Comparison of ENCODE assay signal across 14 cellular contexts in the genomic region with DNA sequence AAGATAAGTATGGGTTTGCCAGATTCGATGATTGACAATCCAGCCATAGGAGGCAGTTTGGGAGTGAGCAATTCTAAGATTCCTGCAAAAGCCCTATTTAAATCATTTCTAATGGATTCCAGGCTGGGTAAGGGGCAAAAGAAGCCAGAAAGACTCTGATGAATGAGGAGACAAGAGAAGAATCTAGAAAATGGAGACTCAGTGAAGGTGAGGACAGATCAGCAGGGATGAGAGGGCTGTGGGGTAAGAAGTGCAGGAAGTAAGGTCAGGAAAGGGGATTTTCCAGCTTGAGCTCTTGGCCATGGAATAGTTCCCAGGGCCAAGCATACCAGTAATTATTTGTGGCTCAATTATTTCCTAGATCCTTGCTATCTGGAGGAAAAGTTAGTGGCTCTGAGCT.
DNase-seq lines count a peak whose midpoint lies in the region; ATAC-seq and TF ChIP-seq lines count a peak whose summit lies in the region.
"Had no signal": no experiment of that assay in that cellular context is flagged by ENCODE, and none has a peak within 500 bp of the region (broad histone marks: within the 10 kb centered on the region; RNA-seq: fewer than 3 reads in every experiment).

No MANE protein-coding gene starts in this region.

- H4K20me1 ChIP-seq in IMR-90 (ENCODE audit: insufficient read depth, low read length): no peaks in the 10 kb centered on the region

- no peak overlapping the region for H3K27ac ChIP-seq in IMR-90 (ENCODE audit: insufficient read depth, low read length)
- peak overlapping the region; percentile 13 for H3K27ac ChIP-seq in muscle layer of colon (ENCODE audit: low read depth, low read length)
- H3K27ac ChIP-seq: HL-60, SJCRH30 had no signal

- dilution Hi-C loops in IMR-90 (cut with HindIII; ENCODE audit: low sequenced_read_pairs, unreplicated experiment): no loop called here

- BruUV-seq in IMR-90 (replicated peaks; lab: Mats Ljungman, UMichigan): no TSS peak

- peak overlapping the region; percentile 86 for H2BK20ac ChIP-seq in IMR-90 (ENCODE audit: low read depth, low read length)

- no peaks in the 10 kb centered on the region for H3K4me1 Mint-ChIP-seq in CD14-positive monocyte
- peaks cover 16% of the 10 kb centered on the region for H3K4me1 Mint-ChIP-seq in activated CD4-positive, alpha-beta memory T cell treated with anti-CD3 and anti-CD28 coated beads, Interleukin-2, amount 10 ng/mL, durations not matched to agents 7 days and 5 days

- peak overlapping the region; percentile 43; the same call in 1 of the 2 replicates for H4K5ac ChIP-seq in IMR-90 (ENCODE audit: low read depth, low read length)

- no CpG with 5 or more reads among the region's 1 CpG for WGBS in IMR-90 (ENCODE audit: extremely low coverage in 2 of 2, insufficient read length in 1 of 2), 2 experiments

- H3K36me3 Mint-ChIP-seq in CD14-positive monocyte: no peaks in the 10 kb centered on the region
- no peaks in the 10 kb centered on the region for H3K36me3 Mint-ChIP-seq in activated CD4-positive, alpha-beta memory T cell treated with anti-CD3 and anti-CD28 coated beads, Interleukin-2, amount 10 ng/mL, durations not matched to agents 7 days and 5 days (ENCODE audit: low read depth)
- H3K36me3 Mint-ChIP-seq: activated naive CD8-positive, alpha-beta T cell treated with anti-CD3 and anti-CD28 coated beads, Interleukin-2, amount 10 ng/mL, durations not matched to agents 7 days and 5 days had no signal

- no peak overlapping the region for H2AFZ ChIP-seq in IMR-90 (replicated peaks; ENCODE audit: low read length, poor library complexity)

- POLR2A ChIA-PET in IMR-90 (lab: Charles Lee; ENCODE audit: unreplicated experiment): no interaction called here
- POLR2A ChIA-PET in activated CD4-positive, alpha-beta memory T cell treated with anti-CD3 and anti-CD28 coated beads, Interleukin-2, amount 10 ng/mL, durations not matched to agents 7 days and 5 days (lab: Charles Lee): no interaction called here

- peak overlapping the region; percentile 94 for H2BK120ac ChIP-seq in IMR-90 (ENCODE audit: low read depth, low read length)

- no peaks in the 10 kb centered on the region for H3K79me1 ChIP-seq in IMR-90 (ENCODE audit: low read depth in 1 of 2, low read length in 2 of 2)

- H3K36me3 ChIP-seq in IMR-90 (ENCODE audit: control insufficient read depth, insufficient read depth, low read length) (no peaks in the 10 kb centered on the region), muscle layer of colon (ENCODE audit: insufficient read depth, low read length) (no peaks in the 10 kb centered on the region)
- H3K36me3 ChIP-seq: colonic mucosa, SJCRH30 had no signal

- peaks cover 3 to 9% (median 5%) of the 10 kb centered on the region in 3 donors for H3K27me3 Mint-ChIP-seq in CD14-positive monocyte (ENCODE audit: low read depth in 3 of 3)
- peaks cover 23% of the 10 kb centered on the region for H3K27me3 Mint-ChIP-seq in activated CD4-positive, alpha-beta memory T cell treated with anti-CD3 and anti-CD28 coated beads, Interleukin-2, amount 10 ng/mL, durations not matched to agents 7 days and 5 days

- H3K4me2 ChIP-seq in IMR-90 (ENCODE audit: low read depth, low read length): peak overlapping the region; percentile 21; the same call in 1 of the 2 replicates

- H3K4ac ChIP-seq in IMR-90 (ENCODE audit: low read depth, low read length): peak overlapping the region; percentile 92

- no peak overlapping the region for H2AK9ac ChIP-seq in IMR-90 (replicated peaks; ENCODE audit: low read depth, low read length, poor library complexity)

- peaks cover 4% of the 10 kb centered on the region for H3K9me1 ChIP-seq in IMR-90 (ENCODE audit: insufficient read depth, low read length)

- H3K4me3 ChIP-seq in IMR-90 (ENCODE audit: insufficient read depth, low read depth, low read length) (no peak overlapping the region), epithelial cell of esophagus (ENCODE audit: low read length) (no peak overlapping the region), muscle layer of colon (ENCODE audit: low read depth in 1 of 2, low read length in 2 of 2) (no peak overlapping the region)
- H3K4me3 ChIP-seq: colonic mucosa, GM12878, SJCRH30 had no signal

- no peak for TF ChIP-seq POLR2A in IMR-90 (IDR thresholded peaks at IDR 0.05; ENCODE audit: low read depth, low read length)

- peaks cover 0 to 3% (median 0%) of the 10 kb centered on the region in 7 donors for H3K9me3 Mint-ChIP-seq in CD14-positive monocyte
- H3K9me3 Mint-ChIP-seq in activated CD4-positive, alpha-beta memory T cell treated with anti-CD3 and anti-CD28 coated beads, Interleukin-2, amount 10 ng/mL, durations not matched to agents 7 days and 5 days: no peaks in the 10 kb centered on the region
- H3K9me3 Mint-ChIP-seq: activated naive CD8-positive, alpha-beta T cell treated with anti-CD3 and anti-CD28 coated beads, Interleukin-2, amount 10 ng/mL, durations not matched to agents 7 days and 5 days had no signal

- ATAC-seq in IMR-90 (ENCODE audit: low read depth): no peak; the same call in 1 of the 2 replicates
- no peak for ATAC-seq in HG03280 (IDR thresholded peaks at IDR 0.05; ENCODE audit: unreplicated experiment)
- ATAC-seq: GM12878 had no signal

- in situ Hi-C loops in IMR-90 (cut with MboI; ENCODE audit: low sequenced_read_pairs): no loop called here

- DNase-seq in A172 (ENCODE audit: low spot score): peak; percentile 42
- peak; percentile 52 for DNase-seq in IMR-90
- DNase-seq in epithelial cell of esophagus (ENCODE audit: low read depth): peak; percentile 40
- no peak for DNase-seq in NCI-H1105 (lab: John Stamatoyannopoulos, UW)
- no peak for DNase-seq in CD14-positive monocyte (ENCODE audit: low spot score)
- no peak for DNase-seq in activated CD4-positive, alpha-beta memory T cell treated with anti-CD3 and anti-CD28 coated beads, Interleukin-2, amount 10 ng/mL, durations not matched to agents 7 days and 5 days
- DNase-seq: activated naive CD8-positive, alpha-beta T cell treated with anti-CD3 and anti-CD28 coated beads, Interleukin-2, amount 10 ng/mL, durations not matched to agents 7 days and 5 days; colonic mucosa; NK-92 treated with Interleukin-12 subunit alpha and Interleukin-12 subunit beta, amount 100 ng/mL, for 24 hours had no signal

- no peaks in the 10 kb centered on the region for H3K9me3 ChIP-seq in IMR-90 (ENCODE audit: control insufficient read depth, insufficient read depth, low read length)
- no peaks in the 10 kb centered on the region for H3K9me3 ChIP-seq in muscle layer of colon (ENCODE audit: low read length)
- H3K9me3 ChIP-seq: colonic mucosa, SJCRH30 had no signal

- H3K9ac ChIP-seq in IMR-90 (ENCODE audit: low read depth, low read length) (no peak overlapping the region), muscle layer of colon (ENCODE audit: low read length) (no peak overlapping the region)

- H4K8ac ChIP-seq in IMR-90 (ENCODE audit: low read depth in 2 of 2, low read length in 2 of 2): peak overlapping the region in 1 of 2 experiments; percentile 33; a peak in 3 of 4 replicates

- no peak for TF ChIP-seq RAD21 in IMR-90 (IDR thresholded peaks at IDR 0.05; ENCODE audit: low read length)

- H3K27me3 ChIP-seq in IMR-90 (ENCODE audit: control insufficient read depth, insufficient read depth, low read length) (no peaks in the 10 kb centered on the region), muscle layer of colon (ENCODE audit: control insufficient read depth in 1 of 2, insufficient read depth in 2 of 2, low read length in 2 of 2) (no peaks in the 10 kb centered on the region)
- H3K27me3 ChIP-seq: SJCRH30 had no signal

- peak overlapping the region; percentile 71 for H4K91ac ChIP-seq in IMR-90 (ENCODE audit: insufficient read depth, low read depth, low read length)

- no peak overlapping the region for H3K27ac Mint-ChIP-seq in CD14-positive monocyte
- no peak overlapping the region for H3K27ac Mint-ChIP-seq in activated CD4-positive, alpha-beta memory T cell treated with anti-CD3 and anti-CD28 coated beads, Interleukin-2, amount 10 ng/mL, durations not matched to agents 7 days and 5 days
- H3K27ac Mint-ChIP-seq: activated naive CD8-positive, alpha-beta T cell treated with anti-CD3 and anti-CD28 coated beads, Interleukin-2, amount 10 ng/mL, durations not matched to agents 7 days and 5 days had no signal

- no peak overlapping the region; the same call in 1 of the 2 replicates for H3K56ac ChIP-seq in IMR-90 (ENCODE audit: extremely low read depth, insufficient read depth, low read length)

- TF ChIP-seq CTCF in IMR-90 (conservative IDR thresholded peaks at IDR 0.05; ENCODE audit: low read depth, low read length): no peak
- TF ChIP-seq CTCF in epithelial cell of esophagus (IDR thresholded peaks at IDR 0.05; ENCODE audit: insufficient read depth, low read depth, low read length, missing control alignments): no peak
- TF ChIP-seq CTCF in CD14-positive monocyte (IDR thresholded peaks at IDR 0.05): no peak

- CTCF ChIA-PET in IMR-90 (lab: Yijun Ruan, JAX): no interaction called here
- CTCF ChIA-PET in activated CD4-positive, alpha-beta memory T cell treated with anti-CD3 and anti-CD28 coated beads, Interleukin-2, amount 10 ng/mL, durations not matched to agents 7 days and 5 days (lab: Charles Lee): no interaction called here

- H3K4me1 ChIP-seq in IMR-90 (ENCODE audit: control insufficient read depth, insufficient read depth, low read length): peaks cover 16% of the 10 kb centered on the region
- peaks cover 43% of the 10 kb centered on the region for H3K4me1 ChIP-seq in muscle layer of colon (ENCODE audit: insufficient read depth, low read length)
- H3K4me1 ChIP-seq: colonic mucosa, SJCRH30 had no signal

- 0 out of 3 replicates have a peak overlapping the region, but pooled peaks have one; percentile 9 for H2BK15ac ChIP-seq in IMR-90 (ENCODE audit: low read depth, low read length)

- H3K14ac ChIP-seq in IMR-90 (replicated peaks; ENCODE audit: low read depth, low read length): peak overlapping the region; percentile 80

- peak overlapping the region; percentile 65 for H3K18ac ChIP-seq in IMR-90 (ENCODE audit: low read depth, low read length)

- intact Hi-C loops in IMR-90 (cut with micrococcal nuclease): loop anchor here (5.0 kb wide), 1 partner anchor 40 kb away; no protein-coding TSS in a partner anchor
- intact Hi-C loops in CD14-positive monocyte (cut with micrococcal nuclease): no loop called here

- H3K4me3 Mint-ChIP-seq in CD14-positive monocyte: no peak overlapping the region
- H3K4me3 Mint-ChIP-seq in activated CD4-positive, alpha-beta memory T cell treated with anti-CD3 and anti-CD28 coated beads, Interleukin-2, amount 10 ng/mL, durations not matched to agents 7 days and 5 days: no peak overlapping the region
- H3K4me3 Mint-ChIP-seq: activated naive CD8-positive, alpha-beta T cell treated with anti-CD3 and anti-CD28 coated beads, Interleukin-2, amount 10 ng/mL, durations not matched to agents 7 days and 5 days had no signal

- peak overlapping the region; percentile 55; the same call in 1 of the 2 replicates for H3K23ac ChIP-seq in IMR-90 (ENCODE audit: low read depth, low read length)

- peak overlapping the region; percentile 92 for H2BK5ac ChIP-seq in IMR-90 (ENCODE audit: low read depth, low read length, poor library complexity, severe bottlenecking)

- H2AK5ac ChIP-seq in IMR-90 (ENCODE audit: low read depth, low read length): no peak overlapping the region

TF ChIP-seq in IMR-90, 13 proteins besides CTCF, POLR2A, EP300 and RAD21 (continues in another document):
- TF ChIP-seq SMC3 (IDR thresholded peaks at IDR 0.05; ENCODE audit: low read depth, low read length) (no peak), NFE2L2 (IDR thresholded peaks at IDR 0.05; ENCODE audit: low read depth, low read length) (no peak), MAZ (IDR thresholded peaks at IDR 0.05; ENCODE audit: borderline replicate concordance, low read depth, low read length) (no peak)

Comparison
In these comparisons a context has a peak if more than half of its experiments do, and no peak if none do; other contexts are left out.
1. DNase-seq: peak in A172 (single experiment), IMR-90 (single experiment) and epithelial cell of esophagus (single experiment); none in NCI-H1105 (single experiment), CD14-positive monocyte (single experiment) and activated CD4-positive, alpha-beta memory T cell treated with anti-CD3 and anti-CD28 coated beads, Interleukin-2, amount 10 ng/mL, durations not matched to agents 7 days and 5 days (single experiment).